ENCODE assay signal across 1 cellular context in genomic region chr1:161165742-161166668, GRCh38.
A peak's percentile ranks its signal among the peaks of the same experiment; 100 is the strongest.
TF ChIP-seq lines count a peak whose summit lies in the region.

Gene PPOX (plus strand): TSS chr1:161166426. CDS start chr1:161166848, 422 bp downstream.

TF ChIP-seq in HEK293, 187 proteins besides CTCF, POLR2A, EP300 and RAD21 (continued from another document and continues in another):
- TF ChIP-seq ZNF529 (tag by site-specific recombination; IDR thresholded peaks at IDR 0.05; ENCODE audit: insufficient replicate concordance), result no peak
- TF ChIP-seq AEBP2 (tag by site-specific recombination; IDR thresholded peaks at IDR 0.05; ENCODE audit: borderline replicate concordance), result no peak
- TF ChIP-seq ZBTB6 (tag by site-specific recombination; IDR thresholded peaks at IDR 0.05), result peak; percentile 74; the same call in 1 of the 2 replicates
- no peak for TF ChIP-seq MYNN (tag by site-specific recombination; IDR thresholded peaks at IDR 0.05; ENCODE audit: borderline replicate concordance)
- TF ChIP-seq ZNF747 (tag by site-specific recombination; IDR thresholded peaks at IDR 0.05), result no peak
- TF ChIP-seq, protein P1, sequence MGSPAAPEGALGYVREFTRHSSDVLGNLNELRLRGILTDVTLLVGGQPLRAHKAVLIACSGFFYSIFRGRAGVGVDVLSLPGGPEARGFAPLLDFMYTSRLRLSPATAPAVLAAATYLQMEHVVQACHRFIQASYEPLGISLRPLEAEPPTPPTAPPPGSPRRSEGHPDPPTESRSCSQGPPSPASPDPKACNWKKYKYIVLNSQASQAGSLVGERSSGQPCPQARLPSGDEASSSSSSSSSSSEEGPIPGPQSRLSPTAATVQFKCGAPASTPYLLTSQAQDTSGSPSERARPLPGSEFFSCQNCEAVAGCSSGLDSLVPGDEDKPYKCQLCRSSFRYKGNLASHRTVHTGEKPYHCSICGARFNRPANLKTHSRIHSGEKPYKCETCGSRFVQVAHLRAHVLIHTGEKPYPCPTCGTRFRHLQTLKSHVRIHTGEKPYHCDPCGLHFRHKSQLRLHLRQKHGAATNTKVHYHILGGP (tag by site-specific recombination; IDR thresholded peaks at IDR 0.05), result no peak
- peak; percentile 77 for TF ChIP-seq ZSCAN30 (tag by site-specific recombination; IDR thresholded peaks at IDR 0.05)
- TF ChIP-seq, protein P2, sequence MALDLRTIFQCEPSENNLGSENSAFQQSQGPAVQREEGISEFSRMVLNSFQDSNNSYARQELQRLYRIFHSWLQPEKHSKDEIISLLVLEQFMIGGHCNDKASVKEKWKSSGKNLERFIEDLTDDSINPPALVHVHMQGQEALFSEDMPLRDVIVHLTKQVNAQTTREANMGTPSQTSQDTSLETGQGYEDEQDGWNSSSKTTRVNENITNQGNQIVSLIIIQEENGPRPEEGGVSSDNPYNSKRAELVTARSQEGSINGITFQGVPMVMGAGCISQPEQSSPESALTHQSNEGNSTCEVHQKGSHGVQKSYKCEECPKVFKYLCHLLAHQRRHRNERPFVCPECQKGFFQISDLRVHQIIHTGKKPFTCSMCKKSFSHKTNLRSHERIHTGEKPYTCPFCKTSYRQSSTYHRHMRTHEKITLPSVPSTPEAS (tag by site-specific recombination; IDR thresholded peaks at IDR 0.05), result no peak
- no peak for TF ChIP-seq ZNF488 (tag by site-specific recombination; IDR thresholded peaks at IDR 0.05)
- TF ChIP-seq, protein P3, sequence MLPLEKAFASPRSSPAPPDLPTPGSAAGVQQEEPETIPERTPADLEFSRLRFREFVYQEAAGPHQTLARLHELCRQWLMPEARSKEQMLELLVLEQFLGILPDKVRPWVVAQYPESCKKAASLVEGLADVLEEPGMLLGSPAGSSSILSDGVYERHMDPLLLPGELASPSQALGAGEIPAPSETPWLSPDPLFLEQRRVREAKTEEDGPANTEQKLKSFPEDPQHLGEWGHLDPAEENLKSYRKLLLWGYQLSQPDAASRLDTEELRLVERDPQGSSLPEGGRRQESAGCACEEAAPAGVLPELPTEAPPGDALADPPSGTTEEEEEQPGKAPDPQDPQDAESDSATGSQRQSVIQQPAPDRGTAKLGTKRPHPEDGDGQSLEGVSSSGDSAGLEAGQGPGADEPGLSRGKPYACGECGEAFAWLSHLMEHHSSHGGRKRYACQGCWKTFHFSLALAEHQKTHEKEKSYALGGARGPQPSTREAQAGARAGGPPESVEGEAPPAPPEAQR (tag by site-specific recombination; IDR thresholded peaks at IDR 0.05), result no peak
- no peak for TF ChIP-seq YY1 (tag by site-specific recombination; IDR thresholded peaks at IDR 0.05)
- no peak for TF ChIP-seq GFI1B (tag by site-specific recombination; IDR thresholded peaks at IDR 0.05)
- no peak for TF ChIP-seq ZNF624 (tag by site-specific recombination; IDR thresholded peaks at IDR 0.05)
- no peak for TF ChIP-seq ZNF354C (tag by site-specific recombination; IDR thresholded peaks at IDR 0.05; ENCODE audit: borderline replicate concordance, low read depth)
- TF ChIP-seq ZFP41 (tag by site-specific recombination; IDR thresholded peaks at IDR 0.05; ENCODE audit: borderline replicate concordance), result no peak
- no peak for TF ChIP-seq ZFP3 (tag by site-specific recombination; IDR thresholded peaks at IDR 0.05; ENCODE audit: low read depth)
- TF ChIP-seq ZNF169 (tag by site-specific recombination; IDR thresholded peaks at IDR 0.05), result no peak
- no peak for TF ChIP-seq ZNF239 (tag by site-specific recombination; IDR thresholded peaks at IDR 0.05)
- no peak for TF ChIP-seq ZNF677 (tag by site-specific recombination; IDR thresholded peaks at IDR 0.05)
- TF ChIP-seq KLF9 (tag by site-specific recombination; IDR thresholded peaks at IDR 0.05; ENCODE audit: low read depth), result peak; percentile 75
- no peak for TF ChIP-seq ZNF785 (tag by site-specific recombination; IDR thresholded peaks at IDR 0.05)
- TF ChIP-seq ZNF623 (tag by site-specific recombination; IDR thresholded peaks at IDR 0.05), result no peak
- TF ChIP-seq OVOL3 (tag by site-specific recombination; IDR thresholded peaks at IDR 0.05), result no peak; the same call in 1 of the 2 replicates
- TF ChIP-seq, protein P4, sequence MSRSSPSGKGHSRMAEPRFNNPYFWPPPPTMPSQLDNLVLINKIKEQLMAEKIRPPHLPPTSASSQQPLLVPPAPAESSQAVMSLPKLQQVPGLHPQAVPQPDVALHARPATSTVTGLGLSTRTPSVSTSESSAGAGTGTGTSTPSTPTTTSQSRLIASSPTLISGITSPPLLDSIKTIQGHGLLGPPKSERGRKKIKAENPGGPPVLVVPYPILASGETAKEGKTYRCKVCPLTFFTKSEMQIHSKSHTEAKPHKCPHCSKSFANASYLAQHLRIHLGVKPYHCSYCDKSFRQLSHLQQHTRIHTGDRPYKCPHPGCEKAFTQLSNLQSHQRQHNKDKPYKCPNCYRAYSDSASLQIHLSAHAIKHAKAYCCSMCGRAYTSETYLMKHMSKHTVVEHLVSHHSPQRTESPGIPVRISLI (tag by site-specific recombination; IDR thresholded peaks at IDR 0.05), result no peak
- no peak for TF ChIP-seq ZNF184 (tag by site-specific recombination; IDR thresholded peaks at IDR 0.05)
- TF ChIP-seq ZNF121 (tag by site-specific recombination; IDR thresholded peaks at IDR 0.05), result no peak
- no peak for TF ChIP-seq ZNF274 (IDR thresholded peaks at IDR 0.05; ENCODE audit: low read length)
- TF ChIP-seq ZNF274 (tag by site-specific recombination; IDR thresholded peaks at IDR 0.05; ENCODE audit: borderline replicate concordance), result no peak
- TF ChIP-seq, protein P5, sequence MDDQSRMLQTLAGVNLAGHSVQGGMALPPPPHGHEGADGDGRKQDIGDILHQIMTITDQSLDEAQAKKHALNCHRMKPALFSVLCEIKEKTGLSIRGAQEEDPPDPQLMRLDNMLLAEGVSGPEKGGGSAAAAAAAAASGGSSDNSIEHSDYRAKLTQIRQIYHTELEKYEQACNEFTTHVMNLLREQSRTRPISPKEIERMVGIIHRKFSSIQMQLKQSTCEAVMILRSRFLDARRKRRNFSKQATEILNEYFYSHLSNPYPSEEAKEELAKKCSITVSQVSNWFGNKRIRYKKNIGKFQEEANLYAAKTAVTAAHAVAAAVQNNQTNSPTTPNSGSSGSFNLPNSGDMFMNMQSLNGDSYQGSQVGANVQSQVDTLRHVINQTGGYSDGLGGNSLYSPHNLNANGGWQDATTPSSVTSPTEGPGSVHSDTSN (CRISPR knock-in tag; IDR thresholded peaks at IDR 0.05), result no peak
- TF ChIP-seq, protein P6, sequence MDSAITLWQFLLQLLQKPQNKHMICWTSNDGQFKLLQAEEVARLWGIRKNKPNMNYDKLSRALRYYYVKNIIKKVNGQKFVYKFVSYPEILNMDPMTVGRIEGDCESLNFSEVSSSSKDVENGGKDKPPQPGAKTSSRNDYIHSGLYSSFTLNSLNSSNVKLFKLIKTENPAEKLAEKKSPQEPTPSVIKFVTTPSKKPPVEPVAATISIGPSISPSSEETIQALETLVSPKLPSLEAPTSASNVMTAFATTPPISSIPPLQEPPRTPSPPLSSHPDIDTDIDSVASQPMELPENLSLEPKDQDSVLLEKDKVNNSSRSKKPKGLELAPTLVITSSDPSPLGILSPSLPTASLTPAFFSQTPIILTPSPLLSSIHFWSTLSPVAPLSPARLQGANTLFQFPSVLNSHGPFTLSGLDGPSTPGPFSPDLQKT (IDR thresholded peaks at IDR 0.05; ENCODE audit: borderline replicate concordance, low read depth, low read length), result no peak
- no peak for TF ChIP-seq ZNF324 (tag by site-specific recombination; IDR thresholded peaks at IDR 0.05)
- no peak for TF ChIP-seq ZNF112 (tag by site-specific recombination; IDR thresholded peaks at IDR 0.05)
- TF ChIP-seq ZNF155 (tag by site-specific recombination; IDR thresholded peaks at IDR 0.05), result no peak
- no peak for TF ChIP-seq HOXC10 (CRISPR knock-in tag; IDR thresholded peaks at IDR 0.05)
- no peak for TF ChIP-seq ZIC2 (tag by site-specific recombination; IDR thresholded peaks at IDR 0.05)
- TF ChIP-seq ZNF37A (tag by site-specific recombination; IDR thresholded peaks at IDR 0.05), result no peak
- TF ChIP-seq ZBTB44 (tag by site-specific recombination; IDR thresholded peaks at IDR 0.05), result 0 out of 2 replicates have a peak, but pooled peaks have one; percentile 11
- peak; percentile 53 for TF ChIP-seq ZNF629 (tag by site-specific recombination; IDR thresholded peaks at IDR 0.05)
- peak; percentile 86 for TF ChIP-seq ZFHX2 (tag by site-specific recombination; conservative IDR thresholded peaks at IDR 0.05)
- no peak; the same call in 1 of the 2 replicates for TF ChIP-seq ZNF10 (tag by site-specific recombination; IDR thresholded peaks at IDR 0.05)
- no peak for TF ChIP-seq ZNF138 (tag by site-specific recombination; IDR thresholded peaks at IDR 0.05; ENCODE audit: borderline replicate concordance)
- no peak for TF ChIP-seq ZNF654 (tag by site-specific recombination; IDR thresholded peaks at IDR 0.05; ENCODE audit: low read depth)
- TF ChIP-seq ZBTB1 (tag by site-specific recombination; IDR thresholded peaks at IDR 0.05), result no peak
- peak; percentile 66 for TF ChIP-seq ZXDB (tag by site-specific recombination; IDR thresholded peaks at IDR 0.05)
- 0 out of 2 replicates have a peak, but pooled peaks have one; percentile 44 for TF ChIP-seq ZNF391 (tag by site-specific recombination; IDR thresholded peaks at IDR 0.05; ENCODE audit: borderline replicate concordance, low read depth)
- no peak for TF ChIP-seq ZNF704 (tag by site-specific recombination; IDR thresholded peaks at IDR 0.05)
- TF ChIP-seq KLF10 (tag by site-specific recombination; IDR thresholded peaks at IDR 0.05), result peak; percentile 75; the same call in 1 of the 2 replicates
- TF ChIP-seq KLF17 (tag by site-specific recombination; IDR thresholded peaks at IDR 0.05), result peak; percentile 49; the same call in 1 of the 2 replicates
- TF ChIP-seq ZNF302 (tag by site-specific recombination; IDR thresholded peaks at IDR 0.05; ENCODE audit: low read depth), result no peak
- TF ChIP-seq ZNF473 (tag by site-specific recombination; IDR thresholded peaks at IDR 0.05), result no peak
- peak; percentile 60; the same call in 1 of the 2 replicates for TF ChIP-seq ZBTB20 (tag by site-specific recombination; IDR thresholded peaks at IDR 0.05)
- TF ChIP-seq SP3 (tag by site-specific recombination; IDR thresholded peaks at IDR 0.05), result peak; percentile 89
- TF ChIP-seq ZNF23 (tag by site-specific recombination; IDR thresholded peaks at IDR 0.05; ENCODE audit: borderline replicate concordance), result no peak
- TF ChIP-seq ZNF2 (tag by site-specific recombination; IDR thresholded peaks at IDR 0.05), result no peak; the same call in none of the 2 replicates
- no peak for TF ChIP-seq ZNF248 (tag by site-specific recombination; IDR thresholded peaks at IDR 0.05)
- peak; percentile 99 for TF ChIP-seq SCRT2 (tag by site-specific recombination; IDR thresholded peaks at IDR 0.05)
- peak; percentile 65; the same call in 1 of the 2 replicates for TF ChIP-seq TRIM28 (IDR thresholded peaks at IDR 0.05; ENCODE audit: borderline replicate concordance, low read length)
- TF ChIP-seq YY2 (tag by site-specific recombination; IDR thresholded peaks at IDR 0.05), result no peak
- TF ChIP-seq ZNF426 (tag by site-specific recombination; IDR thresholded peaks at IDR 0.05), result no peak
